ENCODE assay signal across 10 cellular contexts in the genomic region with DNA sequence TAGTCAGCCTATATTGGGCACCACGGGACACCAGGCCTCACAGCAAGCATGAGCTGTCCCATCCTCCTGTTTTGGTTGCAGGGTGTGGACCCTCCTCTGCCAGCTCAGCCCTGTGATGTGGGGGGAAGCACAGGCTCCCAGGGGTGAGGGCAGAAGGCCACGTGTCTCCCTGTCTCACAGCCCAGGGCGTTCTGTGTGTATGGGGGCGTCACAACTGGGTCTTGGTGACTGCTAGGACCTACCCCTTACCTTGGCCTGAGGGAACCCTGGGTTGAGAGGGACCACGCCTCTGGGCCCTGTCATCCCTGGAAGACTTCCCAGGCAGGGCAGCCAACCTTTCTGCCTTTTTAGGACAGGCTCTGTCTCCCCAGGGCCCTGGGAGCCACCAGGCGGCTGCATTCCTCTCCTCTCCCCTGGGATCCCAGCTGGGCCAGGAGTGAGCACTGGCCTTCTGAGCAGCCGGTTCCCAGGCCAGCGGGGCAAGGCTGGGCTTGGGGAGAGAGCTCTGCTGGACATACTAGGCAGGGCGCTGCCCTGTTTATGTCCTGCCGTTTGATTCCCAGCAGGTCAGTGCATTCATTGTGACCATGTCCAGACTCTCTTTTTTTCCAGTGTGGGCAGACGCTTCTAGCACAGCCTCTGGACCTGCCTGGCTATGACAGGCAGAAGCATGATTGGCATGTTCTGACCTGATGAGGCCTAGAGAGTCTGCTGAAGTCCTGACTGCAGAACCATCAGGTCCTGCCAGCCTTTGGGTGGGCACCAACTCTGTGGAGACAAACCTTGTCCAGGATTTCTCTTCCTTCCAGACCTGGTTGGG.
DNase-seq lines count a peak whose midpoint lies in the region; ATAC-seq, FAIRE-seq and TF ChIP-seq lines count a peak whose summit lies in the region.
"Had no signal": no experiment of that assay in that cellular context is flagged by ENCODE, and none has a peak within 500 bp of the region (broad histone marks: within the 10 kb centered on the region; RNA-seq: fewer than 3 reads in every experiment).

No MANE protein-coding gene starts in this region.

- 68 to 74% (median 72%) methylated on average over 11 of the region's 11 CpGs for WGBS in small intestine, 3 donors

- no peaks in the 10 kb centered on the region for H3K36me3 Mint-ChIP-seq in activated CD8-positive, alpha-beta T cell treated with anti-CD3 and anti-CD28 coated beads, Interleukin-2, amount 10 ng/mL, durations not matched to agents 7 days and 5 days (ENCODE audit: low read depth)

- POLR2A ChIA-PET in activated CD8-positive, alpha-beta T cell treated with anti-CD3 and anti-CD28 coated beads, Interleukin-2, amount 10 ng/mL, durations not matched to agents 7 days and 5 days (lab: Charles Lee), result interaction anchor here (1.0 kb wide), 1 partner anchor 93 kb away, joined by 3 read pairs; no protein-coding TSS in a partner anchor

- intact Hi-C loops in left ventricle myocardium inferior (cut with micrococcal nuclease) (no loop called here), gastrocnemius medialis (cut with DNase I; ENCODE audit: low total_unique reads) (loop anchor here (10.0 kb wide), 1 partner anchor 516 kb away; the partner anchor contains the start of genes MRRF and RBM18)

- peak overlapping the region; percentile 99 for H3K27ac ChIP-seq in left ventricle myocardium inferior (replicated peaks)
- peak overlapping the region; percentile 65 to 91 (median 74) for H3K27ac ChIP-seq in gastrocnemius medialis
- H3K27ac ChIP-seq in small intestine (ENCODE audit: low read depth in 1 of 2, low read length in 1 of 2), result peak overlapping the region in 1 of 2 donors; percentile 46

- no peak for FAIRE-seq in small intestine (lab: Jason Lieb, UNC)

- H3K27me3 ChIP-seq in BE2C (no peaks in the 10 kb centered on the region), left ventricle myocardium inferior (ENCODE audit: low read depth) (no peaks in the 10 kb centered on the region), gastrocnemius medialis (no peaks in the 10 kb centered on the region), small intestine (ENCODE audit: control insufficient read depth in 2 of 2, insufficient read depth in 2 of 2, low read length in 2 of 2) (no peaks in the 10 kb centered on the region)

- no peaks in the 10 kb centered on the region for H3K36me3 ChIP-seq in BE2C
- H3K36me3 ChIP-seq in left ventricle myocardium inferior, result no peaks in the 10 kb centered on the region
- H3K36me3 ChIP-seq in gastrocnemius medialis, result no peaks in the 10 kb centered on the region
- no peaks in the 10 kb centered on the region for H3K36me3 ChIP-seq in small intestine (ENCODE audit: control insufficient read depth in 2 of 2, insufficient read depth in 2 of 2, low read length in 2 of 2)

- DNase-seq in BE2C (peak; percentile 47), left ventricle myocardium inferior (peak; percentile 76), gastrocnemius medialis (peak in 1 of 2 donors; percentile 65), small intestine (no peak), medulla oblongata (ENCODE audit: extremely low spot score) (no peak)
- no peak for DNase-seq in activated CD8-positive, alpha-beta T cell treated with anti-CD3 and anti-CD28 coated beads, Interleukin-2, amount 10 ng/mL, durations not matched to agents 7 days and 5 days
- DNase-seq in NK-92 treated with Interleukin-12 subunit alpha and Interleukin-12 subunit beta, amount 100 ng/mL, for 24 hours (lab: John Stamatoyannopoulos, UW), result no peak
- DNase-seq: activated CD4-positive, alpha-beta memory T cell treated with anti-CD3 and anti-CD28 coated beads, Interleukin-2, amount 10 ng/mL, durations not matched to agents 7 days and 5 days; Kasumi-1 had no signal

- CTCF ChIA-PET in activated CD8-positive, alpha-beta T cell treated with anti-CD3 and anti-CD28 coated beads, Interleukin-2, amount 10 ng/mL, durations not matched to agents 7 days and 5 days (lab: Charles Lee), result interaction anchor here (0.9 to 1.8 kb wide), 7 partner anchors 14 to 350 kb away, joined by 3 to 5 read pairs (median 4); no protein-coding TSS in a partner anchor

- H3K9me3 ChIP-seq in BE2C, result no peaks in the 10 kb centered on the region
- no peaks in the 10 kb centered on the region for H3K9me3 ChIP-seq in left ventricle myocardium inferior (replicated peaks)
- no peaks in the 10 kb centered on the region for H3K9me3 ChIP-seq in gastrocnemius medialis
- H3K9me3 ChIP-seq in small intestine (ENCODE audit: control insufficient read depth, low read depth), result no peaks in the 10 kb centered on the region

- TF ChIP-seq CTCF in BE2C (IDR thresholded peaks at IDR 0.05; ENCODE audit: low read depth, low read length), result no peak
- peak; percentile 49 for TF ChIP-seq CTCF in left ventricle myocardium inferior (IDR thresholded peaks at IDR 0.05; ENCODE audit: borderline replicate concordance)
- peak in 2 of 5 experiments; percentile 12 to 17 for TF ChIP-seq CTCF in gastrocnemius medialis (IDR thresholded peaks at IDR 0.05 in 4 of 5, conservative IDR thresholded peaks at IDR 0.05 in 1 of 5)

- no peaks in the 10 kb centered on the region for H3K27me3 Mint-ChIP-seq in activated CD8-positive, alpha-beta T cell treated with anti-CD3 and anti-CD28 coated beads, Interleukin-2, amount 10 ng/mL, durations not matched to agents 7 days and 5 days (ENCODE audit: low read depth)
- H3K27me3 Mint-ChIP-seq: activated CD4-positive, alpha-beta memory T cell treated with anti-CD3 and anti-CD28 coated beads, Interleukin-2, amount 10 ng/mL, durations not matched to agents 7 days and 5 days had no signal

- no peaks in the 10 kb centered on the region for H3K9me3 Mint-ChIP-seq in activated CD8-positive, alpha-beta T cell treated with anti-CD3 and anti-CD28 coated beads, Interleukin-2, amount 10 ng/mL, durations not matched to agents 7 days and 5 days (ENCODE audit: insufficient read depth)
- H3K9me3 Mint-ChIP-seq: activated CD4-positive, alpha-beta memory T cell treated with anti-CD3 and anti-CD28 coated beads, Interleukin-2, amount 10 ng/mL, durations not matched to agents 7 days and 5 days had no signal

- H3K4me1 ChIP-seq in BE2C (peaks cover 15% of the 10 kb centered on the region), left ventricle myocardium inferior (peaks cover 100% of the 10 kb centered on the region), gastrocnemius medialis (peaks cover 80 to 86% of the 10 kb centered on the region in 2 donors), small intestine (ENCODE audit: control insufficient read depth in 2 of 2, insufficient read depth in 1 of 2, low read depth in 1 of 2, low read length in 1 of 2) (peaks cover 0 to 9% of the 10 kb centered on the region in 2 donors)

- no peak for ATAC-seq in activated CD8-positive, alpha-beta T cell treated with anti-CD3 and anti-CD28 coated beads, Interleukin-2, amount 10 ng/mL, durations not matched to agents 7 days and 5 days
- ATAC-seq in gastrocnemius medialis, result peak; percentile 14 to 31
- no peak for ATAC-seq in HG02798 (IDR thresholded peaks at IDR 0.05; ENCODE audit: poor library complexity, unreplicated experiment)

- H3K27ac Mint-ChIP-seq in activated CD8-positive, alpha-beta T cell treated with anti-CD3 and anti-CD28 coated beads, Interleukin-2, amount 10 ng/mL, durations not matched to agents 7 days and 5 days, result peak overlapping the region; percentile 82
- H3K27ac Mint-ChIP-seq: activated CD4-positive, alpha-beta memory T cell treated with anti-CD3 and anti-CD28 coated beads, Interleukin-2, amount 10 ng/mL, durations not matched to agents 7 days and 5 days had no signal

- no peak overlapping the region for H3K4me3 Mint-ChIP-seq in activated CD8-positive, alpha-beta T cell treated with anti-CD3 and anti-CD28 coated beads, Interleukin-2, amount 10 ng/mL, durations not matched to agents 7 days and 5 days
- H3K4me3 Mint-ChIP-seq: activated CD4-positive, alpha-beta memory T cell treated with anti-CD3 and anti-CD28 coated beads, Interleukin-2, amount 10 ng/mL, durations not matched to agents 7 days and 5 days had no signal

- H3K4me3 ChIP-seq in BE2C (ENCODE audit: low read depth, low read length) (no peak overlapping the region), left ventricle myocardium inferior (peak overlapping the region; percentile 16), gastrocnemius medialis (no peak overlapping the region), small intestine (ENCODE audit: low read depth in 1 of 2, low read length in 2 of 2) (no peak overlapping the region)

- no peak for TF ChIP-seq POLR2A in gastrocnemius medialis (IDR thresholded peaks at IDR 0.05)

- in situ Hi-C loops in gastrocnemius medialis (cut with MboI; ENCODE audit: low sequenced_read_pairs in 4 of 4), result no loop called here

- peaks cover 27% of the 10 kb centered on the region for H3K4me1 Mint-ChIP-seq in activated CD8-positive, alpha-beta T cell treated with anti-CD3 and anti-CD28 coated beads, Interleukin-2, amount 10 ng/mL, durations not matched to agents 7 days and 5 days (ENCODE audit: low read depth)

Comparison
In these comparisons a context has a peak if more than half of its experiments do, and no peak if none do; other contexts are left out.
1. DNase-seq: peak in BE2C (single experiment) and left ventricle myocardium inferior (single experiment); none in activated CD8-positive, alpha-beta T cell treated with anti-CD3 and anti-CD28 coated beads, Interleukin-2, amount 10 ng/mL, durations not matched to agents 7 days and 5 days (single experiment), small intestine (single experiment), medulla oblongata (single experiment) and NK-92 treated with Interleukin-12 subunit alpha and Interleukin-12 subunit beta, amount 100 ng/mL, for 24 hours (single experiment).
2. ATAC-seq: peak in gastrocnemius medialis (2 of 2); none in activated CD8-positive, alpha-beta T cell treated with anti-CD3 and anti-CD28 coated beads, Interleukin-2, amount 10 ng/mL, durations not matched to agents 7 days and 5 days (single experiment) and HG02798 (single experiment).